ENCODE assay signal across 12 cellular contexts in the genomic region with DNA sequence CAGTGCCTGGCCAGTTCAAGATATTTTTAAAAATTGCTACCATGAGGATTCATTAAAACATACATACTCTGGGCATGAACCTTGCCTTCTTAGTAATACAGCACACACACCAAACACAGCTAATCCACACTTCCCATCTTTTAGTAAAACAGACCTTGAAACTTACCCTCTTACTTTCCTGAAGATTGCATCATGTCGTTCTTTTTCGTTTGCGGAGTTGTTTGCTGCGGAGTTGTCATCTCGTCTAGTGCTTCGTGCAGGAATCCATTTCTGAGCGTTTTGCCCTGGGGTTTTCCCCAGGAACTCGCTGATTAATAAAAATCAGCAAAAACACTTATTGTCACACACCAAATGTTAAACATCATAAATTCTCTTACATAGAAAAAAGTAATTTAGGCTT. TPM values are rescaled to one million over a fixed set of nuclear protein-coding genes. Genes with fewer than 3 reads are reported as not detected.
A peak's percentile ranks its signal among the peaks of the same experiment; 100 is the strongest.
DNase-seq lines count a peak whose midpoint lies in the region; TF ChIP-seq lines count a peak whose summit lies in the region.
"Had no signal": no experiment of that assay in that cellular context is flagged by ENCODE, and none has a peak within 500 bp of the region (broad histone marks: within the 10 kb centered on the region; RNA-seq: fewer than 3 reads in every experiment).

No MANE protein-coding gene starts in this region.

- peaks cover 72% of the 10 kb centered on the region for H3K4me1 Mint-ChIP-seq in activated naive CD4-positive, alpha-beta T cell treated with anti-CD3 and anti-CD28 coated beads, Interleukin-2, amount 10 ng/mL, durations not matched to agents 7 days and 5 days
- H3K4me1 Mint-ChIP-seq in activated CD4-positive, alpha-beta memory T cell treated with anti-CD3 and anti-CD28 coated beads, Interleukin-2, amount 10 ng/mL, durations not matched to agents 7 days and 5 days, result peaks cover 66% of the 10 kb centered on the region
- H3K4me1 Mint-ChIP-seq in immature natural killer cell, result peaks cover 52 to 77% of the 10 kb centered on the region in 2 donors

- H3K9me3 Mint-ChIP-seq in activated naive CD4-positive, alpha-beta T cell treated with anti-CD3 and anti-CD28 coated beads, Interleukin-2, amount 10 ng/mL, durations not matched to agents 7 days and 5 days, result no peaks in the 10 kb centered on the region
- no peaks in the 10 kb centered on the region for H3K9me3 Mint-ChIP-seq in activated CD4-positive, alpha-beta memory T cell treated with anti-CD3 and anti-CD28 coated beads, Interleukin-2, amount 10 ng/mL, durations not matched to agents 7 days and 5 days
- no peaks in the 10 kb centered on the region for H3K9me3 Mint-ChIP-seq in immature natural killer cell

- WGBS in suprapubic skin, result 54% methylated on average over 8 of the region's 8 CpGs

- no peak overlapping the region for H3K27ac ChIP-seq in suprapubic skin

- CTCF ChIA-PET in activated naive CD4-positive, alpha-beta T cell treated with anti-CD3 and anti-CD28 coated beads, Interleukin-2, amount 10 ng/mL, durations not matched to agents 7 days and 5 days (lab: Charles Lee), result interaction anchor here (0.6 to 4.9 kb wide), 2 partner anchors 13 to 21 kb away, joined by 3 to 37 read pairs; no protein-coding TSS in a partner anchor
- CTCF ChIA-PET in activated CD4-positive, alpha-beta memory T cell treated with anti-CD3 and anti-CD28 coated beads, Interleukin-2, amount 10 ng/mL, durations not matched to agents 7 days and 5 days (lab: Charles Lee), result interaction anchor here (6.7 kb wide), 1 partner anchor 14 kb away, joined by 57 read pairs; no protein-coding TSS in a partner anchor

- peaks cover 56% of the 10 kb centered on the region for H3K36me3 ChIP-seq in suprapubic skin

- DNase-seq in activated naive CD4-positive, alpha-beta T cell treated with anti-CD3 and anti-CD28 coated beads, Interleukin-2, amount 10 ng/mL, durations not matched to agents 7 days and 5 days, result no peak
- DNase-seq in activated naive CD4-positive, alpha-beta T cell treated with Interleukin-2 at 50 U/mL for 16 hours, result no peak
- no peak for DNase-seq in activated CD4-positive, alpha-beta memory T cell treated with anti-CD3 and anti-CD28 coated beads, Interleukin-2, amount 10 ng/mL, durations not matched to agents 7 days and 5 days
- no peak for DNase-seq in immature natural killer cell
- DNase-seq in suprapubic skin (ENCODE audit: low spot score in 2 of 2), result no peak
- no peak for DNase-seq in NCI-H226
- DNase-seq in germinal center (ENCODE audit: low spot score), result no peak
- no peak for DNase-seq in stimulated activated CD4-positive, alpha-beta T cell treated with anti-CD3 and anti-CD28 coated beads, Interleukin-15, amount 100 ng/mL, for 24 hours
- DNase-seq: anterior cingulate cortex; midbrain; NCI-H510A treated with DMSO at 0.1 percent for 48 hours; stimulated activated CD4-positive, alpha-beta T cell treated with anti-CD3 and anti-CD28 coated beads, Interleukin-4, amount 100 ng/mL, for 24 hours had no signal

- no peak for TF ChIP-seq POLR2A in suprapubic skin (IDR thresholded peaks at IDR 0.05)

- peak overlapping the region; percentile 33 for H3K4me3 Mint-ChIP-seq in activated naive CD4-positive, alpha-beta T cell treated with anti-CD3 and anti-CD28 coated beads, Interleukin-2, amount 10 ng/mL, durations not matched to agents 7 days and 5 days
- H3K4me3 Mint-ChIP-seq in activated CD4-positive, alpha-beta memory T cell treated with anti-CD3 and anti-CD28 coated beads, Interleukin-2, amount 10 ng/mL, durations not matched to agents 7 days and 5 days, result peak overlapping the region; percentile 21
- peak overlapping the region in 4 of 5 donors; percentile 18 to 60 (median 38) for H3K4me3 Mint-ChIP-seq in immature natural killer cell

- no peak for TF ChIP-seq CTCF in suprapubic skin (IDR thresholded peaks at IDR 0.05)

- H3K27me3 Mint-ChIP-seq in activated naive CD4-positive, alpha-beta T cell treated with anti-CD3 and anti-CD28 coated beads, Interleukin-2, amount 10 ng/mL, durations not matched to agents 7 days and 5 days, result peaks cover 9% of the 10 kb centered on the region
- no peaks in the 10 kb centered on the region for H3K27me3 Mint-ChIP-seq in activated CD4-positive, alpha-beta memory T cell treated with anti-CD3 and anti-CD28 coated beads, Interleukin-2, amount 10 ng/mL, durations not matched to agents 7 days and 5 days
- H3K27me3 Mint-ChIP-seq in immature natural killer cell (ENCODE audit: low read depth in 3 of 3), result peaks cover 7 to 25% (median 20%) of the 10 kb centered on the region in 3 donors

- H3K27me3 ChIP-seq in suprapubic skin, result no peaks in the 10 kb centered on the region

- peaks cover 52% of the 10 kb centered on the region for H3K4me1 ChIP-seq in suprapubic skin

- TF ChIP-seq EP300 in suprapubic skin (IDR thresholded peaks at IDR 0.05), result no peak

- H3K9me3 ChIP-seq in suprapubic skin, result no peaks in the 10 kb centered on the region

- H3K27ac Mint-ChIP-seq in activated naive CD4-positive, alpha-beta T cell treated with anti-CD3 and anti-CD28 coated beads, Interleukin-2, amount 10 ng/mL, durations not matched to agents 7 days and 5 days, result peak overlapping the region; percentile 33
- peak overlapping the region; percentile 60 for H3K27ac Mint-ChIP-seq in activated CD4-positive, alpha-beta memory T cell treated with anti-CD3 and anti-CD28 coated beads, Interleukin-2, amount 10 ng/mL, durations not matched to agents 7 days and 5 days
- H3K27ac Mint-ChIP-seq in immature natural killer cell, result peak overlapping the region in 5 of 6 donors; percentile 34 to 78 (median 50)

- peak overlapping the region; percentile 100 for H3K4me3 ChIP-seq in suprapubic skin

- peaks cover 67% of the 10 kb centered on the region for H3K36me3 Mint-ChIP-seq in activated naive CD4-positive, alpha-beta T cell treated with anti-CD3 and anti-CD28 coated beads, Interleukin-2, amount 10 ng/mL, durations not matched to agents 7 days and 5 days
- peaks cover 75% of the 10 kb centered on the region for H3K36me3 Mint-ChIP-seq in activated CD4-positive, alpha-beta memory T cell treated with anti-CD3 and anti-CD28 coated beads, Interleukin-2, amount 10 ng/mL, durations not matched to agents 7 days and 5 days (ENCODE audit: low read depth)
- H3K36me3 Mint-ChIP-seq in immature natural killer cell, result peaks cover 28 to 44% (median 42%) of the 10 kb centered on the region in 3 donors

- POLR2A ChIA-PET in activated CD4-positive, alpha-beta memory T cell treated with anti-CD3 and anti-CD28 coated beads, Interleukin-2, amount 10 ng/mL, durations not matched to agents 7 days and 5 days (lab: Charles Lee), result interaction anchor here (1.9 to 10.3 kb wide), 4 partner anchors 7 to 51 kb away, joined by 4 to 379 read pairs (median 98); a partner anchor contains a TSS

RNA-seq across cellular contexts. Expression of a gene that starts 3.0 kb away (rescaled TPM):
- 100 to 1,000 TPM; 548 to 594 TPM for total RNA-seq in activated CD4-positive, alpha-beta memory T cell treated with anti-CD3 and anti-CD28 coated beads, Interleukin-2, amount 10 ng/mL, durations not matched to agents 7 days and 5 days
- 100 to 1,000 TPM; 322 to 508 (median 441) TPM for polyA plus RNA-seq in immature natural killer cell
- total RNA-seq in suprapubic skin, result 100 to 1,000 TPM; 439 to 593 (median 477) TPM

RNA-seq across cellular contexts. Expression of a gene that starts 52.1 kb away (rescaled TPM):
- 10 to 100 TPM; 44.2 to 45.6 TPM for total RNA-seq in activated CD4-positive, alpha-beta memory T cell treated with anti-CD3 and anti-CD28 coated beads, Interleukin-2, amount 10 ng/mL, durations not matched to agents 7 days and 5 days
- 10 to 100 TPM in 1 of 3 donors, 1 to 10 TPM in 2; 7.2 to 14.7 (median 9.8) TPM for polyA plus RNA-seq in immature natural killer cell
- 10 to 100 TPM; 26.6 to 63.2 (median 32.2) TPM for total RNA-seq in suprapubic skin

RNA-seq across cellular contexts. Expression of a gene that starts 54.7 kb away (rescaled TPM):
- 10 to 100 TPM; 48.4 to 54.5 TPM for total RNA-seq in activated CD4-positive, alpha-beta memory T cell treated with anti-CD3 and anti-CD28 coated beads, Interleukin-2, amount 10 ng/mL, durations not matched to agents 7 days and 5 days
- polyA plus RNA-seq in immature natural killer cell, result 10 to 100 TPM; 32.6 to 68.0 (median 43.2) TPM
- total RNA-seq in suprapubic skin, result 10 to 100 TPM; 28.6 to 34.1 (median 30.5) TPM
